Comparison of ENCODE assay signal across 1 cellular context in genomic region chr1:223776075-223776814, GRCh38.
TF ChIP-seq lines count a peak whose summit lies in the region.

No MANE protein-coding gene starts in this region.

TF ChIP-seq in K562, 482 proteins besides CTCF, POLR2A, EP300 and RAD21 (continued from another document and continues in another):
- TF ChIP-seq ZNF407 (IDR thresholded peaks at IDR 0.05; ENCODE audit: low read depth) = no peak
- TF ChIP-seq ERF (CRISPR knock-in tag; IDR thresholded peaks at IDR 0.05) = 0 out of 2 replicates have a peak, but pooled peaks have one; percentile 25
- TF ChIP-seq HOXB6 (CRISPR knock-in tag; IDR thresholded peaks at IDR 0.05; ENCODE audit: borderline replicate concordance) = no peak
- TF ChIP-seq IRF2 (CRISPR knock-in tag; IDR thresholded peaks at IDR 0.05) = no peak
- no peak for TF ChIP-seq CBFB (CRISPR knock-in tag; IDR thresholded peaks at IDR 0.05)
- TF ChIP-seq TEAD1 (CRISPR knock-in tag; IDR thresholded peaks at IDR 0.05) = no peak
- TF ChIP-seq CEBPB (tag; IDR thresholded peaks at IDR 0.05) = no peak
- TF ChIP-seq ZFP1 (CRISPR knock-in tag; IDR thresholded peaks at IDR 0.05) = no peak
- TF ChIP-seq MTF1 (CRISPR knock-in tag; IDR thresholded peaks at IDR 0.05; ENCODE audit: borderline replicate concordance) = no peak
- no peak for TF ChIP-seq POU5F1 (IDR thresholded peaks at IDR 0.05; ENCODE audit: borderline replicate concordance, low read depth, low read length, partially characterized antibody)
- TF ChIP-seq FOXA3 (CRISPR knock-in tag; conservative IDR thresholded peaks at IDR 0.05 in 1 of 2, IDR thresholded peaks at IDR 0.05 in 1 of 2) = no peak
- peak; percentile 96 for TF ChIP-seq ATF3 (IDR thresholded peaks at IDR 0.05)
- TF ChIP-seq ATF3 (CRISPR knock-in tag; conservative IDR thresholded peaks at IDR 0.05) = peak; percentile 88
- TF ChIP-seq CCNT2 (IDR thresholded peaks at IDR 0.05; ENCODE audit: borderline replicate concordance, extremely low read depth, insufficient read length, low read depth, low read length) = no peak
- TF ChIP-seq DEAF1 (CRISPR knock-in tag; IDR thresholded peaks at IDR 0.05) = no peak
- peak; percentile 51; the same call in 1 of the 2 replicates for TF ChIP-seq TAL1 (IDR thresholded peaks at IDR 0.05)
- TF ChIP-seq PRDM10 (IDR thresholded peaks at IDR 0.05; ENCODE audit: partially characterized antibody) = no peak
- peak; percentile 56; the same call in 1 of the 2 replicates for TF ChIP-seq TOE1 (IDR thresholded peaks at IDR 0.05; ENCODE audit: borderline replicate concordance)
- TF ChIP-seq TOE1 (CRISPR knock-in tag; IDR thresholded peaks at IDR 0.05; ENCODE audit: borderline replicate concordance, low read depth) = peak; percentile 52; the same call in 1 of the 2 replicates
- no peak for TF ChIP-seq CEBPG (CRISPR knock-in tag; IDR thresholded peaks at IDR 0.05)
- TF ChIP-seq CEBPG (tag; conservative IDR thresholded peaks at IDR 0.05 in 1 of 2, IDR thresholded peaks at IDR 0.05 in 1 of 2) = peak in 1 of 2 experiments; percentile 12; a peak in 1 of 4 replicates
- no peak for TF ChIP-seq TCFL5 (CRISPR knock-in tag; conservative IDR thresholded peaks at IDR 0.05)
- 0 out of 2 replicates have a peak, but pooled peaks have one; percentile 43 for TF ChIP-seq CREB3L1 (IDR thresholded peaks at IDR 0.05; ENCODE audit: borderline replicate concordance, low read depth)
- peak; percentile 65 for TF ChIP-seq E2F8 (IDR thresholded peaks at IDR 0.05; ENCODE audit: low read depth, partially characterized antibody)
- TF ChIP-seq HDAC8 (tag; IDR thresholded peaks at IDR 0.05) = peak; percentile 47; the same call in 1 of the 2 replicates
- TF ChIP-seq TSHZ1 (CRISPR knock-in tag; IDR thresholded peaks at IDR 0.05) = no peak
- no peak for TF ChIP-seq ZNF668 (CRISPR knock-in tag; IDR thresholded peaks at IDR 0.05)
- no peak for TF ChIP-seq HEY1 (CRISPR knock-in tag; IDR thresholded peaks at IDR 0.05; ENCODE audit: borderline replicate concordance)
- no peak for TF ChIP-seq ILK (tag; IDR thresholded peaks at IDR 0.05; ENCODE audit: borderline replicate concordance, low read depth)
- no peak for TF ChIP-seq HSF4 (CRISPR knock-in tag; IDR thresholded peaks at IDR 0.05; ENCODE audit: borderline replicate concordance)
- no peak for TF ChIP-seq TFE3 (CRISPR knock-in tag; IDR thresholded peaks at IDR 0.05)
- TF ChIP-seq FOXK1 (CRISPR knock-in tag; IDR thresholded peaks at IDR 0.05; ENCODE audit: borderline replicate concordance) = peak; percentile 31; the same call in 1 of the 2 replicates
